Comparison of ENCODE assay signal across 10 cellular contexts in the genomic region with DNA sequence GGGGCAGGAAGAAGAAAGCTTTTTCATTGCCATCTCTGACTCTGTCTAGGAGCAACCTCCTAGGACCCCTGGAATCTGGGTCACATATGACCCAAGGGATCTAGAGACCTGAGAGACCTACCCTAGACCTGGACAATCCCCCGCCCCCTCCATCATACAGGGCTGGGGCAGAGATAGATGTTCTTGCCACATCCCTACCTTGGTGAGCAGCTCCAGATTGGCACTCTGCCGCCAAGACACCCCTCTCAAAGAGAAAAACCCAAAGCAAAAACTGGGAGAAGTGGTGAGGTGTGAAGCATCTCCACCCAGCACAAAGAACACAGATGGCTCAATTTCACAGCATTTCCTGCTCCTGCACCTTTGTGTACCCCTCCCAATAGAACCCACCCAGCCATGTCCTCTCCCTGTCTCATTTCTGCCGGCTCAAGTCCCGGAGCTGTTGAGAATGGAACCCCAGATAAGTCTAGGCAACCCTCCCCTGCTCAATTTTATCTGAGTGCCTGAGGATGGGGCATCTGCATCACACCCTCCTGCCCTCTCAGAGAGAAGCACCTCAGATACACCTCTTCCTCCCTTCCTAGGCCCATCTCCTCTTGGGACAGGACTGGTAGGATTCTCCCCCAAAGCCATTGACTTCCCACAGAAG. TPM values are rescaled to one million over a fixed set of nuclear protein-coding genes. Genes with fewer than 3 reads are reported as not detected.
DNase-seq lines count a peak whose midpoint lies in the region; ATAC-seq, FAIRE-seq and TF ChIP-seq lines count a peak whose summit lies in the region.
"Had no signal": no experiment of that assay in that cellular context is flagged by ENCODE, and none has a peak within 500 bp of the region (broad histone marks: within the 10 kb centered on the region; RNA-seq: fewer than 3 reads in every experiment).

No MANE protein-coding gene starts in this region.

- CTCF ChIA-PET in K562 (lab: Yijun Ruan, JAX; ENCODE audit: low intra/inter-chr PET ratio): no interaction called here

- intact Hi-C loops in right cardiac atrium (cut with DNase I) (no loop called here), left ventricle myocardium superior (cut with micrococcal nuclease) (no loop called here), K562 (cut with micrococcal nuclease) (loop anchor here (5.0 kb wide), 1 partner anchor 400 kb away; the partner anchor contains the start of gene KIF14), vagina (cut with DNase I) (no loop called here)

- peak; percentile 61 for FAIRE-seq in K562 (lab: Jason Lieb, UNC)
- FAIRE-seq: G401.6 had no signal

- in situ Hi-C loops in K562 (cut with MboI): no loop called here

- H3K4me1 ChIP-seq in right cardiac atrium (ENCODE audit: control insufficient read depth, insufficient read depth, low read length) (no peaks in the 10 kb centered on the region), K562 (replicated peaks in 1 of 2; ENCODE audit: control insufficient read depth in 2 of 2, insufficient read depth in 2 of 2, low read length in 2 of 2) (peaks cover 56 to 86% of the 10 kb centered on the region in 2 experiments), mononuclear cell (ENCODE audit: insufficient read depth, low read length) (peaks cover 94% of the 10 kb centered on the region), vagina (peaks cover 21% of the 10 kb centered on the region)

- TF ChIP-seq EP300 in K562 (IDR thresholded peaks at IDR 0.05; ENCODE audit: low read length): no peak

- TF ChIP-seq POLR2A in K562 (conservative IDR thresholded peaks at IDR 0.05): no peak
- TF ChIP-seq POLR2A in vagina (IDR thresholded peaks at IDR 0.05): no peak

- H3K9me3 ChIP-seq in right cardiac atrium (ENCODE audit: control insufficient read depth, low read length) (no peaks in the 10 kb centered on the region), K562 (replicated peaks; ENCODE audit: control insufficient read depth, insufficient read depth, low read depth, low read length) (no peaks in the 10 kb centered on the region), mononuclear cell (ENCODE audit: low read depth, low read length) (no peaks in the 10 kb centered on the region), vagina (no peaks in the 10 kb centered on the region)

- WGBS in right cardiac atrium: 90% methylated on average over 4 of the region's 4 CpGs
- 47% methylated on average over 4 of the region's 4 CpGs for WGBS in K562 (ENCODE audit: insufficient coverage, low coverage, missing lambda C conversion rate)

- no peaks in the 10 kb centered on the region; the same call in 1 of the 2 replicates for H4K20me1 ChIP-seq in K562 (replicated peaks; ENCODE audit: control insufficient read depth, insufficient read depth, low read length)

- POLR2A ChIA-PET in K562 (lab: Yijun Ruan, JAX): interaction anchor here (0.6 to 2.0 kb wide), 7 partner anchors 11 to 705 kb away, joined by 3 to 12 read pairs (median 3); no protein-coding TSS in a partner anchor

- H3K27ac ChIP-seq in right cardiac atrium (ENCODE audit: low read length): no peak overlapping the region
- peak overlapping the region; percentile 36; the same call in 2 of the 3 replicates for H3K27ac ChIP-seq in K562 (ENCODE audit: extremely low read depth, low read depth, low read length)
- peak overlapping the region; percentile 54 for H3K27ac ChIP-seq in vagina
- H3K27ac ChIP-seq: RWPE1 had no signal

- peak overlapping the region; percentile 83 for H3K4me2 ChIP-seq in K562 (ENCODE audit: insufficient read depth, low read length)

- peak overlapping the region; percentile 42 to 89; a peak in 3 of 4 replicates for H3K9ac ChIP-seq in K562 (ENCODE audit: insufficient read depth in 1 of 2, low read depth in 2 of 2, low read length in 2 of 2)

- ATAC-seq in right cardiac atrium (no peak), left ventricle myocardium superior (no peak), K562 (no peak), HG03039 (IDR thresholded peaks at IDR 0.05; ENCODE audit: unreplicated experiment) (no peak)

- peak overlapping the region; percentile 78 for H2AFZ ChIP-seq in K562 (ENCODE audit: low read depth, low read length)

- H3K36me3 ChIP-seq in K562 (ENCODE audit: control insufficient read depth, insufficient read depth, low read length) (no peaks in the 10 kb centered on the region), vagina (no peaks in the 10 kb centered on the region)

- peak in 1 of 3 donors; percentile 22 for DNase-seq in right cardiac atrium
- no peak for DNase-seq in left ventricle myocardium superior
- no peak for DNase-seq in K562 (ENCODE audit: extremely low read depth in 1 of 4, low spot score in 3 of 4)
- DNase-seq in vagina (ENCODE audit: extremely low spot score in 2 of 2): no peak
- DNase-seq in stimulated activated CD4-positive, alpha-beta T cell treated with anti-CD3 and anti-CD28 coated beads, Interleukin-4, amount 100 ng/mL, for 1 hour: no peak
- DNase-seq in NCI-H2029 treated with DMSO at 0.1 percent for 48 hours (lab: John Stamatoyannopoulos, UW): no peak

- peaks cover 7% of the 10 kb centered on the region for H3K9me1 ChIP-seq in K562 (ENCODE audit: control insufficient read depth, insufficient read depth, low read length)

- H3K27me3 ChIP-seq in right cardiac atrium (ENCODE audit: control insufficient read depth, insufficient read depth): no peaks in the 10 kb centered on the region
- H3K27me3 ChIP-seq in K562 (ENCODE audit: control insufficient read depth in 2 of 2, insufficient read depth in 2 of 2, low read length in 2 of 2): no peaks in the 10 kb centered on the region; a peak in 1 of 5 replicates
- H3K27me3 ChIP-seq in mononuclear cell (ENCODE audit: insufficient read depth, low read length): no peaks in the 10 kb centered on the region
- no peaks in the 10 kb centered on the region for H3K27me3 ChIP-seq in vagina

- TF ChIP-seq RAD21 in K562 (CRISPR knock-in tag; conservative IDR thresholded peaks at IDR 0.05 in 1 of 2, IDR thresholded peaks at IDR 0.05 in 1 of 2): no peak

- H3K4me3 ChIP-seq in right cardiac atrium (ENCODE audit: low read length): peak overlapping the region; percentile 90
- H3K4me3 ChIP-seq in K562: peak overlapping the region; percentile 56
- H3K4me3 ChIP-seq in mononuclear cell (ENCODE audit: low read length): peak overlapping the region; percentile 67
- H3K4me3 ChIP-seq in vagina: peak overlapping the region; percentile 48 to 58

- BruUV-seq in K562 (replicated peaks; lab: Mats Ljungman, UMichigan): TSS peak; percentile 66

- TF ChIP-seq CTCF in K562 (IDR thresholded peaks at IDR 0.05 in 2 of 3, conservative IDR thresholded peaks at IDR 0.05 in 1 of 3; ENCODE audit: insufficient read depth in 2 of 3, low read depth in 1 of 3, low read length in 3 of 3) (no peak), vagina (IDR thresholded peaks at IDR 0.05) (no peak)

- peaks cover 15% of the 10 kb centered on the region for H3K79me2 ChIP-seq in K562 (ENCODE audit: control insufficient read depth, insufficient read depth, low read length)

TF ChIP-seq in K562, 482 proteins besides CTCF, POLR2A, EP300 and RAD21 (continues in another document):
- TF ChIP-seq XRCC5 (IDR thresholded peaks at IDR 0.05; ENCODE audit: low read depth, low read length): no peak
- peak; percentile 30 for TF ChIP-seq SAP30 (IDR thresholded peaks at IDR 0.05; ENCODE audit: borderline replicate concordance, insufficient read depth, low read depth, low read length, poor library complexity, severe bottlenecking)
- TF ChIP-seq, protein P1, sequence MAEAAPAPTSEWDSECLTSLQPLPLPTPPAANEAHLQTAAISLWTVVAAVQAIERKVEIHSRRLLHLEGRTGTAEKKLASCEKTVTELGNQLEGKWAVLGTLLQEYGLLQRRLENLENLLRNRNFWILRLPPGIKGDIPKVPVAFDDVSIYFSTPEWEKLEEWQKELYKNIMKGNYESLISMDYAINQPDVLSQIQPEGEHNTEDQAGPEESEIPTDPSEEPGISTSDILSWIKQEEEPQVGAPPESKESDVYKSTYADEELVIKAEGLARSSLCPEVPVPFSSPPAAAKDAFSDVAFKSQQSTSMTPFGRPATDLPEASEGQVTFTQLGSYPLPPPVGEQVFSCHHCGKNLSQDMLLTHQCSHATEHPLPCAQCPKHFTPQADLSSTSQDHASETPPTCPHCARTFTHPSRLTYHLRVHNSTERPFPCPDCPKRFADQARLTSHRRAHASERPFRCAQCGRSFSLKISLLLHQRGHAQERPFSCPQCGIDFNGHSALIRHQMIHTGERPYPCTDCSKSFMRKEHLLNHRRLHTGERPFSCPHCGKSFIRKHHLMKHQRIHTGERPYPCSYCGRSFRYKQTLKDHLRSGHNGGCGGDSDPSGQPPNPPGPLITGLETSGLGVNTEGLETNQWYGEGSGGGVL (CRISPR knock-in tag; IDR thresholded peaks at IDR 0.05): no peak
- no peak for TF ChIP-seq NR3C1 (CRISPR knock-in tag; IDR thresholded peaks at IDR 0.05)
- no peak for TF ChIP-seq MAFF (IDR thresholded peaks at IDR 0.05; ENCODE audit: low read length)
- no peak for TF ChIP-seq HSF4 (CRISPR knock-in tag; IDR thresholded peaks at IDR 0.05; ENCODE audit: borderline replicate concordance)
- TF ChIP-seq HEY1 (CRISPR knock-in tag; IDR thresholded peaks at IDR 0.05; ENCODE audit: borderline replicate concordance): no peak
- TF ChIP-seq LARP7 (IDR thresholded peaks at IDR 0.05): no peak
- no peak for TF ChIP-seq HDAC3 (IDR thresholded peaks at IDR 0.05; ENCODE audit: borderline replicate concordance, partially characterized antibody)
- TF ChIP-seq HMG20A (CRISPR knock-in tag; conservative IDR thresholded peaks at IDR 0.05): no peak
- no peak for TF ChIP-seq KLF1 (tag; IDR thresholded peaks at IDR 0.05)

RNA-seq across cellular contexts. Expression of gene KIF21B, which starts 1.2 kb away (rescaled TPM):
- total RNA-seq in right cardiac atrium (under 1 TPM; 0.53 to 0.83 (median 0.67) TPM), left ventricle myocardium superior (0.45 TPM), K562 (2014; rRNA removed) (5.9 and 8.4 TPM in 2 replicates), K562 (2014; rRNA removed; fragmentation: Illumina TruSeq; extraction: Trizol) (2.8 and 3.3 TPM in 2 replicates), K562 (2015; rRNA removed; fragmentation: Illumina TruSeq; extraction: Trizol) (3.1 and 3.3 TPM in 2 replicates), K562 (2021) (11.5 and 13.4 TPM in 2 replicates), mononuclear cell (41.1 TPM), vagina (4.7 TPM)
- polyA plus RNA-seq in right cardiac atrium (0.36 TPM), K562 (2011; rRNA removed) (7.8 and 15.2 TPM in 2 replicates), K562 (2014; fragmentation: Illumina TruSeq; extraction: Trizol) (7.3 and 9.6 TPM in 2 replicates), K562 (2014; fragmentation: Nextera tagmentation; extraction: Ambion mirVana) (under 1 TPM; 0.46 to 0.48 TPM), K562 (2014; rRNA removed) (6.3 and 7.5 TPM in 2 replicates)
- 31.5 and 80.0 TPM in 2 replicates for total RNA-seq in K562 (2011; cell fraction: chromatin; rRNA removed; ENCODE audit: low replicate concordance)
- 28.8 and 39.0 TPM in 2 replicates for total RNA-seq in K562 (2011; cell fraction: nucleolus; rRNA removed)
- 28.9 and 35.9 TPM in 2 replicates for total RNA-seq in K562 (2011; cell fraction: nucleoplasm; rRNA removed)
- 12.7 and 14.0 TPM in 2 replicates for polyA plus RNA-seq in K562 (2011; cell fraction: cytosol; rRNA removed)
- 44.2 and 45.1 TPM in 2 replicates for polyA plus RNA-seq in K562 (2011; cell fraction: nucleus; rRNA removed)
- polyA plus RNA-seq in K562 (2012): 7.8 and 10.5 TPM in 2 replicates
- polyA minus RNA-seq in K562 (2011; rRNA and poly(A)+ RNA removed): 13.9 and 15.1 TPM in 2 replicates
- 11.5 and 22.6 TPM in 2 replicates for polyA minus RNA-seq in K562 (2011; cell fraction: cytosol; rRNA and poly(A)+ RNA removed)
- 22.5 and 38.5 TPM in 2 replicates for polyA minus RNA-seq in K562 (2011; cell fraction: nucleus; rRNA and poly(A)+ RNA removed)
